1 cellular context compared by ENCODE assay signal in the genomic region with DNA sequence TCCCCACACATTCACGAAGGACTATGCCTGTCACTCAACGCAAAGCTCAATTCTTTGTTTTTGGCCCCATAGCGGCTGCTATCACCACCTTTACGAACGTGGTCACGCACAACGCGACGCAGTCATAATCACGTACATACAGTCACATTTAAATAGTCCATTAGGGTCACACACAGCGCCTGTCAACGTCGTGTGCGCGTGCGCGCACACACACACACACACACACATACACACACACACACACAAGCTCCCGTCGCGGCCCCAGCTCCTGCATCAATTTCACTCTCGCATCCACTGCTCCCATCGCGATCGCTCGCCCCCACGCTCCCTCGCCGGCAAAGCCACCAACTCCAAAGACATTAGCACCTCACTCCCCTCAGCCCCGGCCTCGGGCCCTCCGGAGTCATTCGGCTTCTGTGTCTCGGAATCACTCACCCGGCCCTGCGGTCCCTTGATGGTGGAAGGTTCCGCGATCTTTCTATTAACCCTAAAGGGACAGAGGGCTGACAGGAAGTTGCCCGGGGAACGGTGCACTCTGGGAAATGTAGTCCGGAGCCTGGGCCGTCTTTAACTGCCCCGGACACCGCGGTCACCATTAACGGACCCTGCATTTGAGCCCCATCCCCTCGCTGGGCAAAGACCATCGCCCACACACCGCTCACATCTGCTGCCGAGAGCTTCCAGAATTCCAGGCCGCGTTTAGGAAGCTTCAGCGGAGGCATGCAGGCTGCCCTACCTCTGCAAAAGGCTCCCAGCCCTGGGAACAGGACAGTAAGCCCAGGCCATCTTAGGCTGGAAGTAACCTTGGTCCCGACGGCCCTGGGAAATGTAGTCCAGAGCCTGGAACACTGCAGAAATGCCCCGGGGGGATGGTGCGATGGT.
TF ChIP-seq lines count a peak whose summit lies in the region.

A gene (minus strand): TSS at position 486 of the 882 bp plus-strand sequence. CDS start 12,768 bp downstream, outside the sequence.

TF ChIP-seq in HepG2, 621 proteins besides CTCF, POLR2A, EP300 and RAD21 (continued from another document and continues in another):
- TF ChIP-seq SOX6 (IDR thresholded peaks at IDR 0.05) (no peak), SOX6 (CRISPR knock-in tag; IDR thresholded peaks at IDR 0.05) (peak; percentile 48; the same call in 1 of the 2 replicates), NFKBIZ (CRISPR knock-in tag; IDR thresholded peaks at IDR 0.05) (no peak), ZNF337 (CRISPR knock-in tag; IDR thresholded peaks at IDR 0.05; ENCODE audit: borderline replicate concordance, low read depth) (peak; percentile 86; the same call in 1 of the 2 replicates), ZNF10 (CRISPR knock-in tag; IDR thresholded peaks at IDR 0.05; ENCODE audit: borderline replicate concordance, low read depth) (no peak), ZFP82 (CRISPR knock-in tag; IDR thresholded peaks at IDR 0.05; ENCODE audit: borderline replicate concordance) (no peak), ZNF253 (CRISPR knock-in tag; IDR thresholded peaks at IDR 0.05; ENCODE audit: borderline replicate concordance) (0 out of 2 replicates have a peak, but pooled peaks have one; percentile 28), ATAD3A (CRISPR knock-in tag; IDR thresholded peaks at IDR 0.05) (no peak), FOXA1 (IDR thresholded peaks at IDR 0.05) (no peak), FOXA1 (CRISPR knock-in tag; IDR thresholded peaks at IDR 0.05) (no peak), ZFP37 (CRISPR knock-in tag; IDR thresholded peaks at IDR 0.05; ENCODE audit: borderline replicate concordance) (no peak), ZNF530 (CRISPR knock-in tag; IDR thresholded peaks at IDR 0.05; ENCODE audit: low read depth) (no peak), AGO2 (optimal IDR thresholded peaks at IDR 0.05; ENCODE audit: low read depth, low read length) (peak; percentile 85), ATM (IDR thresholded peaks at IDR 0.05; ENCODE audit: borderline replicate concordance) (no peak), ELF1 (CRISPR knock-in tag; IDR thresholded peaks at IDR 0.05) (peak; percentile 91), ZNF333 (CRISPR knock-in tag; IDR thresholded peaks at IDR 0.05; ENCODE audit: borderline replicate concordance) (peak; percentile 87), ZC3H13 (CRISPR knock-in tag; IDR thresholded peaks at IDR 0.05) (no peak), WIZ (CRISPR knock-in tag; IDR thresholded peaks at IDR 0.05) (peak; percentile 82; the same call in 1 of the 2 replicates), PLRG1 (conservative IDR thresholded peaks at IDR 0.05) (no peak), IRX3 (CRISPR knock-in tag; IDR thresholded peaks at IDR 0.05; ENCODE audit: borderline replicate concordance, low read depth) (no peak), TOPORS (CRISPR knock-in tag; IDR thresholded peaks at IDR 0.05) (no peak), DNMT1 (CRISPR knock-in tag; IDR thresholded peaks at IDR 0.05) (no peak), BRCA1 (CRISPR knock-in tag; IDR thresholded peaks at IDR 0.05) (no peak), ZNF101 (CRISPR knock-in tag; IDR thresholded peaks at IDR 0.05; ENCODE audit: borderline replicate concordance, low read depth) (no peak), NONO (IDR thresholded peaks at IDR 0.05) (no peak), NONO (CRISPR knock-in tag; conservative IDR thresholded peaks at IDR 0.05) (peak; percentile 30; the same call in 1 of the 2 replicates), DR1 (CRISPR knock-in tag; IDR thresholded peaks at IDR 0.05) (peak; percentile 64; the same call in 1 of the 2 replicates), ZFAT (CRISPR knock-in tag; conservative IDR thresholded peaks at IDR 0.05) (peak; percentile 76; the same call in 1 of the 2 replicates), MXI1 (IDR thresholded peaks at IDR 0.05; ENCODE audit: borderline replicate concordance, low read depth, low read length) (peak; percentile 32; the same call in 1 of the 3 replicates), ZNF235 (CRISPR knock-in tag; IDR thresholded peaks at IDR 0.05; ENCODE audit: borderline replicate concordance) (peak; percentile 74; the same call in 1 of the 2 replicates), SSRP1 (CRISPR knock-in tag; IDR thresholded peaks at IDR 0.05) (peak; percentile 88; the same call in 1 of the 2 replicates), MED8 (CRISPR knock-in tag; IDR thresholded peaks at IDR 0.05; ENCODE audit: insufficient replicate concordance) (no peak), SMYD3 (CRISPR knock-in tag; IDR thresholded peaks at IDR 0.05) (no peak; the same call in 1 of the 2 replicates), SP4 (CRISPR knock-in tag; IDR thresholded peaks at IDR 0.05) (peak; percentile 86), ZNF619 (CRISPR knock-in tag; IDR thresholded peaks at IDR 0.05) (no peak), SP2 (CRISPR knock-in tag; IDR thresholded peaks at IDR 0.05) (no peak), ZNF660 (CRISPR knock-in tag; IDR thresholded peaks at IDR 0.05; ENCODE audit: borderline replicate concordance, low read depth) (no peak), ELF3 (CRISPR knock-in tag; IDR thresholded peaks at IDR 0.05) (peak; percentile 23; the same call in 1 of the 2 replicates), ZNF230 (CRISPR knock-in tag; IDR thresholded peaks at IDR 0.05) (no peak), ZNF282 (IDR thresholded peaks at IDR 0.05; ENCODE audit: partially characterized antibody) (no peak), ZNF24 (IDR thresholded peaks at IDR 0.05) (no peak), KLF6 (CRISPR knock-in tag; IDR thresholded peaks at IDR 0.05) (0 out of 2 replicates have a peak, but pooled peaks have one; percentile 44), HOXA5 (CRISPR knock-in tag; IDR thresholded peaks at IDR 0.05) (peak; percentile 87)
- TF ChIP-seq, protein P1, sequence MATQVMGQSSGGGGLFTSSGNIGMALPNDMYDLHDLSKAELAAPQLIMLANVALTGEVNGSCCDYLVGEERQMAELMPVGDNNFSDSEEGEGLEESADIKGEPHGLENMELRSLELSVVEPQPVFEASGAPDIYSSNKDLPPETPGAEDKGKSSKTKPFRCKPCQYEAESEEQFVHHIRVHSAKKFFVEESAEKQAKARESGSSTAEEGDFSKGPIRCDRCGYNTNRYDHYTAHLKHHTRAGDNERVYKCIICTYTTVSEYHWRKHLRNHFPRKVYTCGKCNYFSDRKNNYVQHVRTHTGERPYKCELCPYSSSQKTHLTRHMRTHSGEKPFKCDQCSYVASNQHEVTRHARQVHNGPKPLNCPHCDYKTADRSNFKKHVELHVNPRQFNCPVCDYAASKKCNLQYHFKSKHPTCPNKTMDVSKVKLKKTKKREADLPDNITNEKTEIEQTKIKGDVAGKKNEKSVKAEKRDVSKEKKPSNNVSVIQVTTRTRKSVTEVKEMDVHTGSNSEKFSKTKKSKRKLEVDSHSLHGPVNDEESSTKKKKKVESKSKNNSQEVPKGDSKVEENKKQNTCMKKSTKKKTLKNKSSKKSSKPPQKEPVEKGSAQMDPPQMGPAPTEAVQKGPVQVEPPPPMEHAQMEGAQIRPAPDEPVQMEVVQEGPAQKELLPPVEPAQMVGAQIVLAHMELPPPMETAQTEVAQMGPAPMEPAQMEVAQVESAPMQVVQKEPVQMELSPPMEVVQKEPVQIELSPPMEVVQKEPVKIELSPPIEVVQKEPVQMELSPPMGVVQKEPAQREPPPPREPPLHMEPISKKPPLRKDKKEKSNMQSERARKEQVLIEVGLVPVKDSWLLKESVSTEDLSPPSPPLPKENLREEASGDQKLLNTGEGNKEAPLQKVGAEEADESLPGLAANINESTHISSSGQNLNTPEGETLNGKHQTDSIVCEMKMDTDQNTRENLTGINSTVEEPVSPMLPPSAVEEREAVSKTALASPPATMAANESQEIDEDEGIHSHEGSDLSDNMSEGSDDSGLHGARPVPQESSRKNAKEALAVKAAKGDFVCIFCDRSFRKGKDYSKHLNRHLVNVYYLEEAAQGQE (IDR thresholded peaks at IDR 0.05; ENCODE audit: borderline replicate concordance in 1 of 2, low read depth in 1 of 2, low read length in 2 of 2) = peak in 1 of 2 experiments; percentile 18; a peak in 1 of 4 replicates
- TF ChIP-seq, protein P2, sequence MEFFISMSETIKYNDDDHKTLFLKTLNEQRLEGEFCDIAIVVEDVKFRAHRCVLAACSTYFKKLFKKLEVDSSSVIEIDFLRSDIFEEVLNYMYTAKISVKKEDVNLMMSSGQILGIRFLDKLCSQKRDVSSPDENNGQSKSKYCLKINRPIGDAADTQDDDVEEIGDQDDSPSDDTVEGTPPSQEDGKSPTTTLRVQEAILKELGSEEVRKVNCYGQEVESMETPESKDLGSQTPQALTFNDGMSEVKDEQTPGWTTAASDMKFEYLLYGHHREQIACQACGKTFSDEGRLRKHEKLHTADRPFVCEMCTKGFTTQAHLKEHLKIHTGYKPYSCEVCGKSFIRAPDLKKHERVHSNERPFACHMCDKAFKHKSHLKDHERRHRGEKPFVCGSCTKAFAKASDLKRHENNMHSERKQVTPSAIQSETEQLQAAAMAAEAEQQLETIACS (CRISPR knock-in tag; IDR thresholded peaks at IDR 0.05) = no peak
- TF ChIP-seq, protein P3, sequence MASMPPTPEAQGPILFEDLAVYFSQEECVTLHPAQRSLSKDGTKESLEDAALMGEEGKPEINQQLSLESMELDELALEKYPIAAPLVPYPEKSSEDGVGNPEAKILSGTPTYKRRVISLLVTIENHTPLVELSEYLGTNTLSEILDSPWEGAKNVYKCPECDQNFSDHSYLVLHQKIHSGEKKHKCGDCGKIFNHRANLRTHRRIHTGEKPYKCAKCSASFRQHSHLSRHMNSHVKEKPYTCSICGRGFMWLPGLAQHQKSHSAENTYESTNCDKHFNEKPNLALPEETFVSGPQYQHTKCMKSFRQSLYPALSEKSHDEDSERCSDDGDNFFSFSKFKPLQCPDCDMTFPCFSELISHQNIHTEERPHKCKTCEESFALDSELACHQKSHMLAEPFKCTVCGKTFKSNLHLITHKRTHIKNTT (CRISPR knock-in tag; IDR thresholded peaks at IDR 0.05) = no peak
- TF ChIP-seq, protein P4, sequence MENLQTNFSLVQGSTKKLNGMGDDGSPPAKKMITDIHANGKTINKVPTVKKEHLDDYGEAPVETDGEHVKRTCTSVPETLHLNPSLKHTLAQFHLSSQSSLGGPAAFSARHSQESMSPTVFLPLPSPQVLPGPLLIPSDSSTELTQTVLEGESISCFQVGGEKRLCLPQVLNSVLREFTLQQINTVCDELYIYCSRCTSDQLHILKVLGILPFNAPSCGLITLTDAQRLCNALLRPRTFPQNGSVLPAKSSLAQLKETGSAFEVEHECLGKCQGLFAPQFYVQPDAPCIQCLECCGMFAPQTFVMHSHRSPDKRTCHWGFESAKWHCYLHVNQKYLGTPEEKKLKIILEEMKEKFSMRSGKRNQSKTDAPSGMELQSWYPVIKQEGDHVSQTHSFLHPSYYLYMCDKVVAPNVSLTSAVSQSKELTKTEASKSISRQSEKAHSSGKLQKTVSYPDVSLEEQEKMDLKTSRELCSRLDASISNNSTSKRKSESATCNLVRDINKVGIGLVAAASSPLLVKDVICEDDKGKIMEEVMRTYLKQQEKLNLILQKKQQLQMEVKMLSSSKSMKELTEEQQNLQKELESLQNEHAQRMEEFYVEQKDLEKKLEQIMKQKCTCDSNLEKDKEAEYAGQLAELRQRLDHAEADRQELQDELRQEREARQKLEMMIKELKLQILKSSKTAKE (CRISPR knock-in tag; IDR thresholded peaks at IDR 0.05; ENCODE audit: borderline replicate concordance) = no peak
- TF ChIP-seq, protein P5, sequence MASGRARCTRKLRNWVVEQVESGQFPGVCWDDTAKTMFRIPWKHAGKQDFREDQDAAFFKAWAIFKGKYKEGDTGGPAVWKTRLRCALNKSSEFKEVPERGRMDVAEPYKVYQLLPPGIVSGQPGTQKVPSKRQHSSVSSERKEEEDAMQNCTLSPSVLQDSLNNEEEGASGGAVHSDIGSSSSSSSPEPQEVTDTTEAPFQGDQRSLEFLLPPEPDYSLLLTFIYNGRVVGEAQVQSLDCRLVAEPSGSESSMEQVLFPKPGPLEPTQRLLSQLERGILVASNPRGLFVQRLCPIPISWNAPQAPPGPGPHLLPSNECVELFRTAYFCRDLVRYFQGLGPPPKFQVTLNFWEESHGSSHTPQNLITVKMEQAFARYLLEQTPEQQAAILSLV (CRISPR knock-in tag; IDR thresholded peaks at IDR 0.05; ENCODE audit: borderline replicate concordance) = peak; percentile 64; the same call in 1 of the 2 replicates
- TF ChIP-seq, protein P6, sequence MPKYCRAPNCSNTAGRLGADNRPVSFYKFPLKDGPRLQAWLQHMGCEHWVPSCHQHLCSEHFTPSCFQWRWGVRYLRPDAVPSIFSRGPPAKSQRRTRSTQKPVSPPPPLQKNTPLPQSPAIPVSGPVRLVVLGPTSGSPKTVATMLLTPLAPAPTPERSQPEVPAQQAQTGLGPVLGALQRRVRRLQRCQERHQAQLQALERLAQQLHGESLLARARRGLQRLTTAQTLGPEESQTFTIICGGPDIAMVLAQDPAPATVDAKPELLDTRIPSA (CRISPR knock-in tag; IDR thresholded peaks at IDR 0.05; ENCODE audit: borderline replicate concordance) = no peak
- TF ChIP-seq, protein P7, sequence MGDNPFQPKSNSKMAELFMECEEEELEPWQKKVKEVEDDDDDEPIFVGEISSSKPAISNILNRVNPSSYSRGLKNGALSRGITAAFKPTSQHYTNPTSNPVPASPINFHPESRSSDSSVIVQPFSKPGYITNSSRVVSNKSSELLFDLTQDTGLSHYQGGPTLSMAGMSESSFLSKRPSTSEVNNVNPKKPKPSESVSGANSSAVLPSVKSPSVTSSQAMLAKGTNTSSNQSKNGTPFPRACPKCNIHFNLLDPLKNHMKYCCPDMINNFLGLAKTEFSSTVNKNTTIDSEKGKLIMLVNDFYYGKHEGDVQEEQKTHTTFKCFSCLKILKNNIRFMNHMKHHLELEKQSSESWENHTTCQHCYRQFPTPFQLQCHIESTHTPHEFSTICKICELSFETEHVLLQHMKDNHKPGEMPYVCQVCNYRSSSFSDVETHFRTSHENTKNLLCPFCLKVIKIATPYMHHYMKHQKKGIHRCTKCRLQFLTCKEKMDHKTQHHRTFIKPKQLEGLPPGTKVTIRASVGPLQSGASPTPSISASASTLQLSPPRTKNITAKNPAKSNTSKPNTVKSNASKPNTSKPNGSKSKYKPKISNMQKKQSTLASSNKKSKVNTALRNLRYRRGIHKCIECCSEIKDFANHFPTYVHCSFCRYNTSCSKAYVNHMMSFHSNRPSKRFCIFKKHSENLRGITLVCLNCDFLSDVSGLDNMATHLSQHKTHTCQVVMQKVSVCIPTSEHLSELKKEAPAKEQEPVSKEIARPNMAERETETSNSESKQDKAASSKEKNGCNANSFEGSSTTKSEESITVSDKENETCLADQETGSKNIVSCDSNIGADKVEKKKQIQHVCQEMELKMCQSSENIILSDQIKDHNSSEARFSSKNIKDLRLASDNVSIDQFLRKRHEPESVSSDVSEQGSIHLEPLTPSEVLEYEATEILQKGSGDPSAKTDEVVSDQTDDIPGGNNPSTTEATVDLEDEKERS (CRISPR knock-in tag; IDR thresholded peaks at IDR 0.05) = peak; percentile 84; the same call in 1 of the 2 replicates
